23 cellular contexts compared by ENCODE assay signal in genomic region chr15:78752492-78753358, GRCh38. TPM values are rescaled to one million over a fixed set of nuclear protein-coding genes. Genes with fewer than 3 reads are reported as not detected.
DNase-seq lines count a peak whose midpoint lies in the region; ATAC-seq, FAIRE-seq and TF ChIP-seq lines count a peak whose summit lies in the region.
"Had no signal": no experiment of that assay in that cellular context is flagged by ENCODE, and none has a peak within 500 bp of the region (broad histone marks: within the 10 kb centered on the region; RNA-seq: fewer than 3 reads in every experiment).

No MANE protein-coding gene starts in this region.

- no peaks in the 10 kb centered on the region for H3K27me3 ChIP-seq in bronchial epithelial cell (ENCODE audit: control insufficient read depth, insufficient read depth, low read length)
- H3K27me3 ChIP-seq in sigmoid colon = no peaks in the 10 kb centered on the region
- no peaks in the 10 kb centered on the region for H3K27me3 ChIP-seq in GM23248 (replicated peaks; ENCODE audit: insufficient read depth)
- H3K27me3 ChIP-seq: hepatocyte had no signal

- intact Hi-C loops in kidney (cut with DNase I) = no loop called here
- intact Hi-C loops in sigmoid colon (cut with DNase I) = loop anchor here (5.0 kb wide), 2 partner anchors 40 to 110 kb away; partner anchors contain the start of gene CHRNB4

- no peak for TF ChIP-seq EP300 in sigmoid colon (IDR thresholded peaks at IDR 0.05)

- TF ChIP-seq POLR2A in sigmoid colon (IDR thresholded peaks at IDR 0.05) = no peak

- FAIRE-seq in bronchial epithelial cell (lab: Jason Lieb, UNC) = peak; percentile 62
- no peak for FAIRE-seq in kidney (lab: Jason Lieb, UNC)

- no peaks in the 10 kb centered on the region for H3K79me2 ChIP-seq in GM23248 (ENCODE audit: insufficient read depth)
- H3K79me2 ChIP-seq: hepatocyte had no signal

- H2AFZ ChIP-seq in GM23248 = no peak overlapping the region
- H2AFZ ChIP-seq: hepatocyte had no signal

- H3K4me2 ChIP-seq in GM23248 (ENCODE audit: unreplicated experiment) = no peak overlapping the region
- H3K4me2 ChIP-seq: hepatocyte had no signal

- ATAC-seq in HG02938 (IDR thresholded peaks at IDR 0.05; ENCODE audit: unreplicated experiment) = no peak
- ATAC-seq: stimulated activated naive CD8-positive, alpha-beta T cell treated with anti-CD3 and anti-CD28 coated beads, Interleukin-15, Interleukin-2, amounts not matched to agents 100 U/mL and 50 U/mL, for 24 hours had no signal

- H4K20me1 ChIP-seq in GM23248 (ENCODE audit: insufficient read depth) = no peaks in the 10 kb centered on the region

- H3F3A ChIP-seq in GM23248 (ENCODE audit: insufficient read depth) = no peaks in the 10 kb centered on the region; the same call in 1 of the 2 replicates

- TF ChIP-seq CTCF in bronchial epithelial cell (IDR thresholded peaks at IDR 0.05; ENCODE audit: insufficient read depth, low read length, severe bottlenecking) (no peak), kidney (IDR thresholded peaks at IDR 0.05; ENCODE audit: borderline replicate concordance, extremely low read depth, insufficient read depth) (no peak), sigmoid colon (IDR thresholded peaks at IDR 0.05) (no peak)

- H3K27ac ChIP-seq in kidney (ENCODE audit: low read depth in 2 of 2, low read length in 2 of 2) = no peak overlapping the region
- H3K27ac ChIP-seq in sigmoid colon = peak overlapping the region in 1 of 4 donors; percentile 78
- H3K27ac ChIP-seq in GM23248 = no peak overlapping the region
- H3K27ac ChIP-seq: 22Rv1, hepatocyte, thoracic aorta had no signal

- H3K36me3 ChIP-seq in bronchial epithelial cell (ENCODE audit: control insufficient read depth, insufficient read depth, low read length) (no peaks in the 10 kb centered on the region), kidney (ENCODE audit: control insufficient read depth in 1 of 2, insufficient read depth in 2 of 2, low read length in 2 of 2) (no peaks in the 10 kb centered on the region), sigmoid colon (no peaks in the 10 kb centered on the region), GM23248 (ENCODE audit: low read depth) (no peaks in the 10 kb centered on the region)
- H3K36me3 ChIP-seq: thoracic aorta had no signal

- no peaks in the 10 kb centered on the region for H3K9me3 ChIP-seq in kidney (ENCODE audit: control insufficient read depth in 1 of 2, low read length in 2 of 2)
- no peaks in the 10 kb centered on the region for H3K9me3 ChIP-seq in sigmoid colon
- no peaks in the 10 kb centered on the region for H3K9me3 ChIP-seq in GM23248 (ENCODE audit: low read depth)
- H3K9me3 ChIP-seq: thoracic aorta had no signal

- H3K4me1 ChIP-seq in kidney (ENCODE audit: control insufficient read depth in 1 of 2, insufficient read depth in 1 of 2, low read depth in 1 of 2, low read length in 2 of 2) = peaks cover 0 to 4% of the 10 kb centered on the region in 2 donors
- H3K4me1 ChIP-seq in sigmoid colon = peaks cover 0 to 40% (median 25%) of the 10 kb centered on the region in 4 donors
- peaks cover 21% of the 10 kb centered on the region for H3K4me1 ChIP-seq in GM23248 (ENCODE audit: insufficient read depth)

- peak; percentile 21 for DNase-seq in activated CD4-positive, CD25-positive, alpha-beta regulatory T cell treated with anti-CD3 and anti-CD28 coated beads, Interleukin-2, amount 50 U/mL, for 72 hours
- no peak for DNase-seq in activated CD4-positive, CD25-positive, alpha-beta regulatory T cell (lab: John Stamatoyannopoulos, UW)
- no peak for DNase-seq in bronchial epithelial cell (ENCODE audit: low read depth)
- DNase-seq in kidney = peak; percentile 43
- DNase-seq in sigmoid colon = peak; percentile 52
- DNase-seq in GM23248 = no peak
- no peak for DNase-seq in RPMI8226
- DNase-seq: activated CD4-positive, alpha-beta T cell treated with anti-CD3 and anti-CD28 coated beads for 48 hours; activated CD8-positive, alpha-beta memory T cell treated with anti-CD3 and anti-CD28 coated beads for 24 hours; activated gamma-delta T cell; AML-193; CD8-positive, alpha-beta memory T cell; DMS 273 treated with DMSO at 0.1 percent for 48 hours; EL; midbrain; NCI-H146; NCI-H446 treated with DMSO at 0.1 percent for 48 hours; NCI-H82; stimulated activated naive CD8-positive, alpha-beta T cell treated with anti-CD3 and anti-CD28 coated beads, Interleukin-15, Interleukin-2, amounts not matched to agents 100 U/mL and 50 U/mL, for 24 hours had no signal

- H3K4me3 ChIP-seq in bronchial epithelial cell (ENCODE audit: low read depth, low read length) = no peak overlapping the region
- H3K4me3 ChIP-seq in kidney (ENCODE audit: low read length in 2 of 2) = no peak overlapping the region
- H3K4me3 ChIP-seq in sigmoid colon = no peak overlapping the region
- H3K4me3 ChIP-seq in GM23248 = no peak overlapping the region
- H3K4me3 ChIP-seq: hepatocyte, thoracic aorta had no signal

- WGBS in sigmoid colon, 2 donors = 86 to 88% methylated on average over 24 of the region's 24 CpGs
- 79 to 86% methylated on average over 17 to 24 of the region's 24 CpGs for WGBS in GM23248 (ENCODE audit: low coverage in 1 of 2, low lambda C conversion rate in 2 of 2, missing lambda C conversion rate in 2 of 2), 2 experiments

- in situ Hi-C loops in GM23248 (cut with MboI) = no loop called here

- H3K9me2 ChIP-seq in GM23248 (ENCODE audit: insufficient read depth) = no peaks in the 10 kb centered on the region

- H3K9ac ChIP-seq in kidney (ENCODE audit: low read length in 2 of 2) (no peak overlapping the region), GM23248 (no peak overlapping the region)

RNA-seq across cellular contexts. Expression of gene ADAMTS7, which starts 58.5 kb away (rescaled TPM):
- total RNA-seq in bronchial epithelial cell (0.51 and 0.53 TPM in 2 replicates), kidney (3.1 TPM), sigmoid colon (1 to 10 TPM; 1.6 to 8.3 (median 2.2) TPM)
- polyA plus RNA-seq in kidney (ENCODE audit: insufficient read depth, low read depth, low replicate concordance) (0.82 TPM), sigmoid colon (1 to 10 TPM in 1 of 3 donors, under 1 TPM in 1, not detected in 1; 0.23 to 1.9 TPM), GM23248 (2016; fragmentation: Nextera tagmentation; extraction: Ambion mirVana) (0.70 and 0.89 TPM in 2 replicates)
- 2.4 and 4.8 TPM in 2 replicates for total RNA-seq in GM23248 (2014; rRNA removed; shearing (Covaris generic))
- polyA plus RNA-seq: CD8-positive, alpha-beta memory T cell had no signal

Comparison
In these comparisons a context has a peak if more than half of its experiments do, and no peak if none do; other contexts are left out.
1. DNase-seq: peak in activated CD4-positive, CD25-positive, alpha-beta regulatory T cell treated with anti-CD3 and anti-CD28 coated beads, Interleukin-2, amount 50 U/mL, for 72 hours (single experiment), kidney (single experiment) and sigmoid colon (single experiment); none in activated CD4-positive, CD25-positive, alpha-beta regulatory T cell (0 of 4), bronchial epithelial cell (single experiment), GM23248 (single experiment) and RPMI8226 (single experiment).